ENCODE assay signal across 8 cellular contexts in genomic region chr1:235866913-235867850, GRCh38. TPM values are rescaled to one million over a fixed set of nuclear protein-coding genes. Genes with fewer than 3 reads are reported as not detected.
DNase-seq lines count a peak whose midpoint lies in the region; ATAC-seq and TF ChIP-seq lines count a peak whose summit lies in the region.

No MANE protein-coding gene starts in this region.

- 1% methylated on average over 49 to 56 of the region's 56 CpGs for WGBS in esophagus, 2 donors

- H3K36me3 ChIP-seq in PC-3 (ENCODE audit: low read depth, low read length) (no peaks in the 10 kb centered on the region), esophagus (ENCODE audit: control insufficient read depth in 2 of 2, insufficient read depth in 2 of 2, low read length in 1 of 2) (no peaks in the 10 kb centered on the region), muscle layer of colon (ENCODE audit: insufficient read depth, low read length) (no peaks in the 10 kb centered on the region)

- peak overlapping the region; percentile 93 for H3K4me3 ChIP-seq in Jurkat, Clone E6-1 (ENCODE audit: low read length)
- H3K4me3 ChIP-seq in PC-3 (ENCODE audit: low read length) (peak overlapping the region; percentile 88), esophagus (ENCODE audit: low read depth in 1 of 2, low read length in 2 of 2) (peak overlapping the region; percentile 85 to 89), muscle layer of colon (ENCODE audit: low read depth in 1 of 2, low read length in 2 of 2) (peak overlapping the region; percentile 87 to 88)

- CTCF ChIA-PET in PC-3 (lab: Charles Lee): interaction anchor here (0.6 kb wide), 2 partner anchors 11 to 50 kb away, joined by 3 to 9 read pairs; no protein-coding TSS in a partner anchor

- peak overlapping the region; percentile 97 for H2AFZ ChIP-seq in PC-3 (ENCODE audit: low read length)

- POLR2A ChIA-PET in PC-3 (lab: Charles Lee; ENCODE audit: unreplicated experiment): no interaction called here

- intact Hi-C loops in PC-3 (cut with micrococcal nuclease): loop anchor here (1.0 to 2.0 kb wide), 3 partner anchors 44 to 104 kb away; no protein-coding TSS in a partner anchor

- H3K4me1 Mint-ChIP-seq in activated T-cell treated with anti-CD3 and anti-CD28 coated beads, Interleukin-2, amount 50 U/mL, for 24 hours (ENCODE audit: low read depth): peaks cover 55% of the 10 kb centered on the region

- H3K36me3 Mint-ChIP-seq in activated T-cell treated with anti-CD3 and anti-CD28 coated beads, Interleukin-2, amount 50 U/mL, for 24 hours (ENCODE audit: low read depth): peaks cover 39% of the 10 kb centered on the region

- peak overlapping the region; percentile 96 for H3K4me2 ChIP-seq in PC-3 (ENCODE audit: low read length)

- ATAC-seq in GM21619 (IDR thresholded peaks at IDR 0.05; ENCODE audit: unreplicated experiment) (peak; percentile 67), PC-3 (peak; percentile 75)

- H3K9ac ChIP-seq in PC-3 (ENCODE audit: low read length) (peak overlapping the region; percentile 81), muscle layer of colon (ENCODE audit: low read length) (peak overlapping the region; percentile 87)

- peak overlapping the region; percentile 91 for H3K4me3 Mint-ChIP-seq in activated T-cell treated with anti-CD3 and anti-CD28 coated beads, Interleukin-2, amount 50 U/mL, for 24 hours

- H3K27me3 ChIP-seq in PC-3 (ENCODE audit: low read length) (no peaks in the 10 kb centered on the region), esophagus (ENCODE audit: control insufficient read depth in 1 of 2, insufficient read depth in 2 of 2, low read length in 2 of 2) (no peaks in the 10 kb centered on the region), muscle layer of colon (ENCODE audit: control insufficient read depth in 1 of 2, insufficient read depth in 2 of 2, low read length in 2 of 2) (no peaks in the 10 kb centered on the region)

- H3K9me3 ChIP-seq in PC-3 (ENCODE audit: low read length) (no peaks in the 10 kb centered on the region), esophagus (ENCODE audit: control insufficient read depth in 2 of 2, insufficient read depth in 1 of 2, low read depth in 1 of 2, low read length in 1 of 2) (no peaks in the 10 kb centered on the region), muscle layer of colon (ENCODE audit: low read length) (no peaks in the 10 kb centered on the region)

- peaks cover 32% of the 10 kb centered on the region for H3K79me2 ChIP-seq in PC-3 (ENCODE audit: low read length)

- TF ChIP-seq CTCF in PC-3 (conservative IDR thresholded peaks at IDR 0.05; ENCODE audit: low read depth, low read length): no peak

- DNase-seq in DMS153 treated with DMSO at 0.1 percent for 48 hours (lab: John Stamatoyannopoulos, UW; ENCODE audit: unreplicated experiment) (peak; percentile 49), PC-3 (peak; percentile 93)
- peak; percentile 91 for DNase-seq in Jurkat, Clone E6-1 (ENCODE audit: low read depth, low spot score)
- DNase-seq in activated T-cell treated with anti-CD3 and anti-CD28 coated beads, Interleukin-2, amount 50 U/mL, for 24 hours: peak; percentile 99
- DNase-seq in stimulated activated CD8-positive, alpha-beta memory T cell treated with anti-CD3 and anti-CD28 coated beads, Interleukin-7, amount 100 ng/mL, for 1 hour (ENCODE audit: low read depth in 2 of 2): peak; percentile 96 to 97

- TSS peak; percentile 96 for BruUV-seq in PC-3 (replicated peaks; lab: Mats Ljungman, UMichigan)

- H3K4me1 ChIP-seq in PC-3 (ENCODE audit: insufficient read depth, low read length) (peaks cover 21% of the 10 kb centered on the region), esophagus (ENCODE audit: control insufficient read depth in 2 of 2, insufficient read depth in 2 of 2, low read length in 1 of 2) (no peaks in the 10 kb centered on the region), muscle layer of colon (ENCODE audit: insufficient read depth, low read length) (peaks cover 11% of the 10 kb centered on the region)

- no peaks in the 10 kb centered on the region for H3F3A ChIP-seq in PC-3 (ENCODE audit: low read length, unreplicated experiment)

- no peaks in the 10 kb centered on the region for H4K20me1 ChIP-seq in PC-3 (ENCODE audit: low read length)

- no peaks in the 10 kb centered on the region for H3K9me3 Mint-ChIP-seq in activated T-cell treated with anti-CD3 and anti-CD28 coated beads, Interleukin-2, amount 50 U/mL, for 24 hours

- no peaks in the 10 kb centered on the region for H3K9me2 ChIP-seq in PC-3 (replicated peaks; ENCODE audit: low read length)

- peak overlapping the region; percentile 98 for H3K27ac Mint-ChIP-seq in activated T-cell treated with anti-CD3 and anti-CD28 coated beads, Interleukin-2, amount 50 U/mL, for 24 hours

- H3K27ac ChIP-seq in PC-3 (ENCODE audit: low read length) (peak overlapping the region; percentile 4; the same call in 1 of the 2 replicates), esophagus (ENCODE audit: low read depth in 2 of 2, low read length in 1 of 2) (peak overlapping the region; percentile 96 to 97), muscle layer of colon (ENCODE audit: low read depth, low read length) (peak overlapping the region; percentile 96)

- no peaks in the 10 kb centered on the region for H3K27me3 Mint-ChIP-seq in activated T-cell treated with anti-CD3 and anti-CD28 coated beads, Interleukin-2, amount 50 U/mL, for 24 hours

RNA-seq across cellular contexts. Expression of gene LYST, which starts 0.5 kb away (rescaled TPM):
- 4.1 TPM for polyA plus RNA-seq in Jurkat, Clone E6-1 (2012; ENCODE audit: insufficient read depth, insufficient read length)
- 4.8 and 5.0 TPM in 2 replicates for total RNA-seq in PC-3 (2014; rRNA removed)
- 1 to 10 TPM; 4.3 to 4.8 TPM for polyA plus RNA-seq in esophagus

Comparison
In these comparisons a context has a peak if more than half of its experiments do, and no peak if none do; other contexts are left out.
1. Peak in every context shown above with its lines: DNase-seq, ATAC-seq, H3K4me3 ChIP-seq and H3K27ac ChIP-seq.
2. DNase-seq: peak in every context shown above with its lines; median percentile 99 in activated T-cell treated with anti-CD3 and anti-CD28 coated beads, Interleukin-2, amount 50 U/mL, for 24 hours; 96 in stimulated activated CD8-positive, alpha-beta memory T cell treated with anti-CD3 and anti-CD28 coated beads, Interleukin-7, amount 100 ng/mL, for 1 hour; 93 in PC-3; 91 in Jurkat, Clone E6-1; 49 in DMS153 treated with DMSO at 0.1 percent for 48 hours.
3. H3K27ac ChIP-seq: peak in every context shown above with its lines; median percentile 96 in esophagus; 96 in muscle layer of colon; 4 in PC-3.